Comparison of ENCODE assay signal across 1 cellular context in genomic region chr21:37297364-37297763, GRCh38.
TF ChIP-seq lines count a peak whose summit lies in the region.

No MANE protein-coding gene starts in this region.

TF ChIP-seq in GM23338, 12 proteins besides CTCF, POLR2A, EP300 and RAD21 (continued from another document):
- TF ChIP-seq ZNF462 (CRISPR knock-in tag; IDR thresholded peaks at IDR 0.05), result no peak
- no peak for TF ChIP-seq POLR2AphosphoS5 (IDR thresholded peaks at IDR 0.05; ENCODE audit: low read depth)
- no peak for TF ChIP-seq EZH2 (IDR thresholded peaks at IDR 0.05; ENCODE audit: low read depth, unreplicated experiment)
- TF ChIP-seq ZNF114 (CRISPR knock-in tag; IDR thresholded peaks at IDR 0.05), result no peak
- no peak for TF ChIP-seq STAT1 (IDR thresholded peaks at IDR 0.05; ENCODE audit: unreplicated experiment)
- no peak for TF ChIP-seq REST (IDR thresholded peaks at IDR 0.05; ENCODE audit: unreplicated experiment)
- no peak for TF ChIP-seq EZH2phosphoT487 (IDR thresholded peaks at IDR 0.05; ENCODE audit: unreplicated experiment)
